In genomic region chr4:26086621-26087068, GRCh38 we compare ENCODE assay signal across 28 cellular contexts.
A peak's percentile ranks its signal among the peaks of the same experiment; 100 is the strongest.
DNase-seq lines count a peak whose midpoint lies in the region; ATAC-seq, FAIRE-seq and TF ChIP-seq lines count a peak whose summit lies in the region.
"Had no signal": no experiment of that assay in that cellular context is flagged by ENCODE, and none has a peak within 500 bp of the region (broad histone marks: within the 10 kb centered on the region; RNA-seq: fewer than 3 reads in every experiment).

No MANE protein-coding gene starts in this region.

- dilution Hi-C loops in mammary epithelial cell (cut with HindIII; ENCODE audit: low sequenced_read_pairs) = no loop called here

- 98% methylated on average over 4 of the region's 4 CpGs for WGBS in mammary epithelial cell (ENCODE audit: low coverage, missing lambda C conversion rate)
- 48 to 62% (median 55%) methylated on average over 4 of the region's 4 CpGs for WGBS in heart left ventricle, 4 donors
- 57 to 60% methylated on average over 4 of the region's 4 CpGs for WGBS in testis, 2 donors

- ATAC-seq in heart left ventricle (peak in 3 of 4 donors; percentile 35 to 64 (median 53)), HG03432 (IDR thresholded peaks at IDR 0.05; ENCODE audit: unreplicated experiment) (no peak)
- no peak for ATAC-seq in stimulated activated effector memory CD8-positive, alpha-beta T cell treated with anti-CD3 and anti-CD28 coated beads, Interleukin-12 subunit alpha, Interleukin-12 subunit beta, amount 100 ng/mL, for 72 hours
- ATAC-seq: HCT116; K562; left colon; psoas muscle; stimulated activated naive CD8-positive, alpha-beta T cell treated with anti-CD3 and anti-CD28 coated beads, Interleukin-15, Interleukin-2, amounts not matched to agents 100 U/mL and 50 U/mL, for 24 hours had no signal

- H3K27me3 ChIP-seq in breast epithelium (no peaks in the 10 kb centered on the region), mammary epithelial cell (ENCODE audit: insufficient read depth, low read length) (peaks cover 4% of the 10 kb centered on the region), astrocyte (ENCODE audit: insufficient read depth, low read length) (peaks cover 32% of the 10 kb centered on the region), heart left ventricle (no peaks in the 10 kb centered on the region), testis (no peaks in the 10 kb centered on the region)
- H3K27me3 ChIP-seq: hepatocyte had no signal

- in situ Hi-C loops in mammary epithelial cell (cut with MboI; ENCODE audit: low sequenced_read_pairs in 2 of 2) = no loop called here

- intact Hi-C loops in breast epithelium (cut with DNase I; ENCODE audit: low total_unique reads) = no loop called here
- intact Hi-C loops in mammary epithelial cell (cut with micrococcal nuclease) = loop anchor here (10.0 kb wide), 2 partner anchors 108 to 928 kb away; no protein-coding TSS in a partner anchor
- intact Hi-C loops in heart left ventricle (cut with DNase I) = loop anchor here in 4 of 10 donors (5.0 to 10.0 kb wide), 5 partner anchors 82 to 328 kb away; partner anchors contain the start of gene RBPJ (in 2 of the 4)
- intact Hi-C loops in testis (cut with DNase I; ENCODE audit: low total_unique reads) = no loop called here

- H3K36me3 ChIP-seq in breast epithelium (no peaks in the 10 kb centered on the region), mammary epithelial cell (ENCODE audit: insufficient read depth, low read length) (no peaks in the 10 kb centered on the region), astrocyte (ENCODE audit: insufficient read depth, low read length) (no peaks in the 10 kb centered on the region), heart left ventricle (no peaks in the 10 kb centered on the region), testis (ENCODE audit: low read depth, missing control alignments) (no peaks in the 10 kb centered on the region)
- H3K36me3 ChIP-seq: tibial artery had no signal

- H3K9me3 ChIP-seq in breast epithelium = peaks cover 0 to 9% of the 10 kb centered on the region in 2 donors
- peaks cover 2% of the 10 kb centered on the region for H3K9me3 ChIP-seq in mammary epithelial cell (replicated peaks; ENCODE audit: insufficient read depth, low read length)
- peaks cover 6% of the 10 kb centered on the region for H3K9me3 ChIP-seq in astrocyte (ENCODE audit: insufficient read depth, low read depth, low read length)
- peaks cover 0 to 25% (median 13%) of the 10 kb centered on the region in 12 donors for H3K9me3 ChIP-seq in heart left ventricle
- no peaks in the 10 kb centered on the region for H3K9me3 ChIP-seq in testis

- H2AFZ ChIP-seq in mammary epithelial cell (ENCODE audit: low read depth, low read length) = no peak overlapping the region
- no peak overlapping the region for H2AFZ ChIP-seq in astrocyte (ENCODE audit: low read depth, low read length)
- H2AFZ ChIP-seq: hepatocyte had no signal

- peak overlapping the region in 1 of 3 donors; percentile 9 for H3K4me3 ChIP-seq in breast epithelium
- H3K4me3 ChIP-seq in mammary epithelial cell (replicated peaks in 1 of 3; ENCODE audit: insufficient read depth in 1 of 3, low read depth in 2 of 3, low read length in 3 of 3) = no peak overlapping the region
- H3K4me3 ChIP-seq in astrocyte (ENCODE audit: insufficient read depth, low read depth, low read length) = no peak overlapping the region
- no peak overlapping the region for H3K4me3 ChIP-seq in heart left ventricle
- no peak overlapping the region for H3K4me3 ChIP-seq in testis
- H3K4me3 ChIP-seq: hepatocyte, K562, psoas muscle, tibial artery had no signal

- peaks cover 4% of the 10 kb centered on the region for H3K27me3 Mint-ChIP-seq in astrocyte (ENCODE audit: low read depth, unreplicated experiment)
- H3K27me3 Mint-ChIP-seq: activated CD4-positive, alpha-beta T cell treated with anti-CD3 and anti-CD28 coated beads, Interleukin-2, amount 10 ng/mL, durations not matched to agents 7 days and 5 days; CD4-positive, alpha-beta memory T cell had no signal

- peaks cover 2% of the 10 kb centered on the region for H3K9me3 Mint-ChIP-seq in astrocyte (ENCODE audit: unreplicated experiment)
- peaks cover 11% of the 10 kb centered on the region for H3K9me3 Mint-ChIP-seq in stimulated activated effector memory CD8-positive, alpha-beta T cell treated with anti-CD3 and anti-CD28 coated beads, Interleukin-12 subunit alpha, Interleukin-12 subunit beta, amount 100 ng/mL, for 72 hours

- H3K4me1 ChIP-seq in breast epithelium = peaks cover 0 to 4% of the 10 kb centered on the region in 2 donors
- peaks cover 17% of the 10 kb centered on the region for H3K4me1 ChIP-seq in mammary epithelial cell (ENCODE audit: insufficient read depth, low read length)
- peaks cover 17% of the 10 kb centered on the region for H3K4me1 ChIP-seq in astrocyte (ENCODE audit: insufficient read depth, low read length)
- peaks cover 0 to 46% (median 10%) of the 10 kb centered on the region in 12 donors for H3K4me1 ChIP-seq in heart left ventricle
- H3K4me1 ChIP-seq in testis = no peaks in the 10 kb centered on the region

- TF ChIP-seq CTCF in breast epithelium (IDR thresholded peaks at IDR 0.05) (no peak), mammary epithelial cell (conservative IDR thresholded peaks at IDR 0.05 in 1 of 2, IDR thresholded peaks at IDR 0.05 in 1 of 2; ENCODE audit: extremely low read depth in 1 of 2, insufficient read depth in 1 of 2, low read depth in 1 of 2, low read length in 2 of 2) (no peak), astrocyte (IDR thresholded peaks at IDR 0.05; ENCODE audit: insufficient read depth, low read depth, low read length) (no peak), heart left ventricle (IDR thresholded peaks at IDR 0.05) (no peak), testis (IDR thresholded peaks at IDR 0.05) (no peak)

- no peaks in the 10 kb centered on the region for H3K36me3 Mint-ChIP-seq in astrocyte (ENCODE audit: low read depth, unreplicated experiment)
- H3K36me3 Mint-ChIP-seq in stimulated activated effector memory CD8-positive, alpha-beta T cell treated with anti-CD3 and anti-CD28 coated beads, Interleukin-12 subunit alpha, Interleukin-12 subunit beta, amount 100 ng/mL, for 72 hours = peaks cover 14% of the 10 kb centered on the region

- no peaks in the 10 kb centered on the region for H4K20me1 ChIP-seq in mammary epithelial cell (ENCODE audit: insufficient read depth, low read length)
- no peaks in the 10 kb centered on the region for H4K20me1 ChIP-seq in astrocyte (ENCODE audit: insufficient read depth, low read length)

- no peak overlapping the region for H3K27ac Mint-ChIP-seq in astrocyte (ENCODE audit: unreplicated experiment)
- H3K27ac Mint-ChIP-seq in stimulated activated effector memory CD8-positive, alpha-beta T cell treated with anti-CD3 and anti-CD28 coated beads, Interleukin-12 subunit alpha, Interleukin-12 subunit beta, amount 100 ng/mL, for 72 hours = no peak overlapping the region
- H3K27ac Mint-ChIP-seq: activated CD4-positive, alpha-beta T cell treated with anti-CD3 and anti-CD28 coated beads, Interleukin-2, amount 10 ng/mL, durations not matched to agents 7 days and 5 days had no signal

- FAIRE-seq in astrocyte (lab: Jason Lieb, UNC) = no peak
- FAIRE-seq: A204.1, K562 had no signal

- H3K4me1 Mint-ChIP-seq in astrocyte (ENCODE audit: low read depth, unreplicated experiment) = peaks cover 16% of the 10 kb centered on the region
- peaks cover 74% of the 10 kb centered on the region for H3K4me1 Mint-ChIP-seq in stimulated activated effector memory CD8-positive, alpha-beta T cell treated with anti-CD3 and anti-CD28 coated beads, Interleukin-12 subunit alpha, Interleukin-12 subunit beta, amount 100 ng/mL, for 72 hours

- no peak overlapping the region for H3K4me2 ChIP-seq in mammary epithelial cell (ENCODE audit: insufficient read depth, low read depth, low read length)
- H3K4me2 ChIP-seq in astrocyte (ENCODE audit: low read length) = peak overlapping the region; percentile 6
- H3K4me2 ChIP-seq: hepatocyte had no signal

- CTCF ChIA-PET in mammary epithelial cell (lab: Charles Lee; ENCODE audit: low non-redundant PET) = no interaction called here

- H3K27ac ChIP-seq in breast epithelium (peak overlapping the region; percentile 6 to 70), mammary epithelial cell (ENCODE audit: insufficient read depth, low read depth, low read length) (no peak overlapping the region), astrocyte (ENCODE audit: low read depth, low read length) (no peak overlapping the region), heart left ventricle (peak overlapping the region in 1 of 12 donors; percentile 25), testis (no peak overlapping the region)
- H3K27ac ChIP-seq: hepatocyte, tibial artery had no signal

- no peak overlapping the region for H3K4me3 Mint-ChIP-seq in astrocyte (ENCODE audit: unreplicated experiment)
- H3K4me3 Mint-ChIP-seq in stimulated activated effector memory CD8-positive, alpha-beta T cell treated with anti-CD3 and anti-CD28 coated beads, Interleukin-12 subunit alpha, Interleukin-12 subunit beta, amount 100 ng/mL, for 72 hours = no peak overlapping the region
- H3K4me3 Mint-ChIP-seq: activated CD4-positive, alpha-beta T cell treated with anti-CD3 and anti-CD28 coated beads, Interleukin-2, amount 10 ng/mL, durations not matched to agents 7 days and 5 days; activated naive CD4-positive, alpha-beta T cell treated with anti-CD3 and anti-CD28 coated beads, Interleukin-2, amount 50 U/mL, for 24 hours; CD4-positive, alpha-beta memory T cell had no signal

- no peaks in the 10 kb centered on the region for H3K79me2 ChIP-seq in mammary epithelial cell (ENCODE audit: insufficient read depth, low read length)
- H3K79me2 ChIP-seq in astrocyte (ENCODE audit: insufficient read depth, low read length) = no peaks in the 10 kb centered on the region
- H3K79me2 ChIP-seq: hepatocyte had no signal

- DNase-seq in breast epithelium (ENCODE audit: low spot score in 2 of 2) (no peak), mammary epithelial cell (no peak), astrocyte (ENCODE audit: low read depth) (no peak), heart left ventricle (peak in 1 of 5 donors; percentile 49), testis (peak; percentile 23), midbrain (lab: John Stamatoyannopoulos, UW) (no peak)
- DNase-seq in stimulated activated effector memory CD8-positive, alpha-beta T cell treated with anti-CD3 and anti-CD28 coated beads, Interleukin-12 subunit alpha, Interleukin-12 subunit beta, amount 100 ng/mL, for 72 hours (ENCODE audit: low spot score in 2 of 2) = no peak
- DNase-seq: activated CD4-positive, alpha-beta T cell treated with anti-CD3 and anti-CD28 coated beads, Interleukin-2, amount 10 ng/mL, durations not matched to agents 7 days and 5 days; AML-193; CD4-positive, alpha-beta memory T cell; dermis blood vessel endothelial cell; DMS 273 treated with DMSO at 0.1 percent for 48 hours; foreskin melanocyte; left colon; MM.1S; NCI-H1417; NCI-H446 treated with DMSO at 0.1 percent for 48 hours; nucleus accumbens; psoas muscle; stimulated activated naive CD8-positive, alpha-beta T cell treated with anti-CD3 and anti-CD28 coated beads, Interleukin-15, Interleukin-2, amounts not matched to agents 100 U/mL and 50 U/mL, for 24 hours; T1000 had no signal

- BruUV-seq in mammary epithelial cell (replicated peaks; lab: Mats Ljungman, UMichigan) = no TSS peak

- TF ChIP-seq POLR2A in breast epithelium (IDR thresholded peaks at IDR 0.05) = no peak
- no peak for TF ChIP-seq POLR2A in heart left ventricle (IDR thresholded peaks at IDR 0.05)
- TF ChIP-seq POLR2A in testis (IDR thresholded peaks at IDR 0.05) = no peak

- H3K9ac ChIP-seq in mammary epithelial cell (ENCODE audit: insufficient read depth, low read length) = no peak overlapping the region
- no peak overlapping the region for H3K9ac ChIP-seq in astrocyte (ENCODE audit: low read length)

Comparison
In these comparisons a context has a peak if more than half of its experiments do, and no peak if none do; other contexts are left out.
1. H3K27ac ChIP-seq: peak in breast epithelium (2 of 2); none in mammary epithelial cell (single experiment), astrocyte (single experiment) and testis (0 of 2).
2. ATAC-seq: peak in heart left ventricle (3 of 4); none in HG03432 (single experiment) and stimulated activated effector memory CD8-positive, alpha-beta T cell treated with anti-CD3 and anti-CD28 coated beads, Interleukin-12 subunit alpha, Interleukin-12 subunit beta, amount 100 ng/mL, for 72 hours (single experiment).